Comparison of ENCODE assay signal across 17 cellular contexts in genomic region chr13:32645854-32646253, GRCh38. TPM values are rescaled to one million over a fixed set of nuclear protein-coding genes. Genes with fewer than 3 reads are reported as not detected.
DNase-seq lines count a peak whose midpoint lies in the region; ATAC-seq and TF ChIP-seq lines count a peak whose summit lies in the region.
"Had no signal": no experiment of that assay in that cellular context is flagged by ENCODE, and none has a peak within 500 bp of the region (broad histone marks: within the 10 kb centered on the region; RNA-seq: fewer than 3 reads in every experiment).

No MANE protein-coding gene starts in this region.

- peaks cover 100% of the 10 kb centered on the region for H3K79me2 ChIP-seq in SU-DHL-6 (ENCODE audit: insufficient read depth, low read length)

- peak overlapping the region; percentile 27 for H3K4me2 ChIP-seq in SU-DHL-6 (ENCODE audit: low read depth, low read length, poor library complexity, severe bottlenecking)

- POLR2A ChIA-PET in Caco-2 (lab: Charles Lee) = no interaction called here

- H3K36me3 ChIP-seq in SU-DHL-6 (ENCODE audit: low read length) = no peaks in the 10 kb centered on the region; the same call in 1 of the 2 replicates
- H3K36me3 ChIP-seq in Caco-2 (ENCODE audit: control insufficient read depth, insufficient read depth, low read length) = no peaks in the 10 kb centered on the region
- H3K36me3 ChIP-seq: HAP-1, left ventricle myocardium inferior, pancreas had no signal

- peak; percentile 59 for DNase-seq in activated CD4-positive, alpha-beta T cell treated with anti-CD3 and anti-CD28 coated beads for 48 hours
- DNase-seq in activated CD4-positive, alpha-beta T cell treated with anti-CD3 and anti-CD28 coated beads for 1 hour = no peak
- peak; percentile 30 for DNase-seq in amniotic epithelial cell (ENCODE audit: low read depth)
- peak; percentile 33 to 46 for DNase-seq in stimulated activated CD8-positive, alpha-beta memory T cell treated with anti-CD3 and anti-CD28 coated beads, Interleukin-7, amount 100 ng/mL, for 48 hours (ENCODE audit: extremely low read depth in 1 of 2, low read depth in 1 of 2)
- DNase-seq in head of caudate nucleus = no peak
- no peak for DNase-seq in Caco-2
- DNase-seq: activated effector memory CD4-positive, alpha-beta T cell treated with anti-CD3 and anti-CD28 coated beads, Interleukin-2, amount 50 U/mL, for 16 hours; EL; foreskin melanocyte; left ventricle myocardium inferior; NCI-H1048; NCI-H748 treated with DMSO at 0.1 percent for 48 hours; pancreas had no signal

- H4K20me1 ChIP-seq in SU-DHL-6 (ENCODE audit: low read depth, low read length) = peaks cover 12% of the 10 kb centered on the region; the same call in 1 of the 2 replicates

- no peak overlapping the region for H3K9ac ChIP-seq in SU-DHL-6 (ENCODE audit: low read length)

- H3K9me3 ChIP-seq in SU-DHL-6 (ENCODE audit: insufficient read depth, low read length) (no peaks in the 10 kb centered on the region), Caco-2 (no peaks in the 10 kb centered on the region)
- H3K9me3 ChIP-seq: HAP-1, left ventricle myocardium inferior, pancreas had no signal

- H3K27ac Mint-ChIP-seq in Caco-2 (ENCODE audit: unreplicated experiment) = no peak overlapping the region

- H3K4me1 ChIP-seq in Caco-2 = no peaks in the 10 kb centered on the region

- H3K4me1 Mint-ChIP-seq in Caco-2 (ENCODE audit: low read depth, unreplicated experiment) = peaks cover 33% of the 10 kb centered on the region

- H3K27ac ChIP-seq in SU-DHL-6 (ENCODE audit: low read depth, low read length) = peak overlapping the region; percentile 14; the same call in 1 of the 2 replicates
- H3K27ac ChIP-seq: coronary artery, left ventricle myocardium inferior, pancreas had no signal

- ATAC-seq in GM21717 (IDR thresholded peaks at IDR 0.05; ENCODE audit: unreplicated experiment) = no peak

- H3K27me3 ChIP-seq in SU-DHL-6 (ENCODE audit: low read length) (no peaks in the 10 kb centered on the region), Caco-2 (replicated peaks; ENCODE audit: control insufficient read depth, insufficient read depth, low read length) (no peaks in the 10 kb centered on the region)
- H3K27me3 ChIP-seq: pancreas had no signal

- H3K27me3 Mint-ChIP-seq in Caco-2 (ENCODE audit: insufficient read depth, unreplicated experiment) = no peaks in the 10 kb centered on the region

- peaks cover 31% of the 10 kb centered on the region for H3F3A ChIP-seq in SU-DHL-6 (ENCODE audit: insufficient read depth)

- no peak overlapping the region for H3K4me3 ChIP-seq in SU-DHL-6 (ENCODE audit: insufficient read depth, low read length, poor library complexity, severe bottlenecking)
- H3K4me3 ChIP-seq in Caco-2 (ENCODE audit: low read depth, low read length) = no peak overlapping the region
- H3K4me3 ChIP-seq: coronary artery, HAP-1, left ventricle myocardium inferior, pancreas had no signal

- no TSS peak for BruUV-seq in Caco-2 (replicated peaks; lab: Mats Ljungman, UMichigan)

- no peaks in the 10 kb centered on the region for H3K36me3 Mint-ChIP-seq in Caco-2 (ENCODE audit: insufficient read depth, unreplicated experiment)

- CTCF ChIA-PET in Caco-2 (lab: Charles Lee) = interaction anchor here (0.7 kb wide), 1 partner anchor 192 kb away, joined by 3 read pairs; no protein-coding TSS in a partner anchor

- TF ChIP-seq CTCF in SU-DHL-6 (IDR thresholded peaks at IDR 0.05; ENCODE audit: insufficient read depth, low read length, poor library complexity, severe bottlenecking) (no peak), Caco-2 (IDR thresholded peaks at IDR 0.05; ENCODE audit: insufficient read depth in 1 of 2, low read depth in 1 of 2, low read length in 1 of 2, severe bottlenecking in 1 of 2, unreplicated experiment in 1 of 2) (no peak)

- no peaks in the 10 kb centered on the region for H3K9me3 Mint-ChIP-seq in Caco-2 (ENCODE audit: unreplicated experiment)

- H2AFZ ChIP-seq in SU-DHL-6 (ENCODE audit: low read depth, low read length, severe bottlenecking) = no peak overlapping the region

- no peaks in the 10 kb centered on the region for H3K9me2 ChIP-seq in SU-DHL-6 (replicated peaks; ENCODE audit: insufficient read depth, low read length)

- H3K4me3 Mint-ChIP-seq in Caco-2 (ENCODE audit: unreplicated experiment) = no peak overlapping the region

- intact Hi-C loops in head of caudate nucleus (cut with DNase I) = no loop called here
- intact Hi-C loops in Caco-2 (cut with micrococcal nuclease; ENCODE audit: unreplicated experiment) = no loop called here

RNA-seq across cellular contexts. Expression of gene PDS5B, which starts 59.6 kb away (rescaled TPM):
- 53.0 and 54.9 TPM in 2 replicates for total RNA-seq in Caco-2 (2022)

Comparison
In these comparisons a context has a peak if more than half of its experiments do, and no peak if none do; other contexts are left out.
1. DNase-seq: peak in activated CD4-positive, alpha-beta T cell treated with anti-CD3 and anti-CD28 coated beads for 48 hours (single experiment), amniotic epithelial cell (single experiment) and stimulated activated CD8-positive, alpha-beta memory T cell treated with anti-CD3 and anti-CD28 coated beads, Interleukin-7, amount 100 ng/mL, for 48 hours (2 of 2); none in activated CD4-positive, alpha-beta T cell treated with anti-CD3 and anti-CD28 coated beads for 1 hour (single experiment), head of caudate nucleus (0 of 42) and Caco-2 (0 of 2).